In genomic region chr11:65478411-65479183, GRCh38 we compare ENCODE assay signal across 8 cellular contexts. TPM values are rescaled to one million over a fixed set of nuclear protein-coding genes. Genes with fewer than 3 reads are reported as not detected.
A peak's percentile ranks its signal among the peaks of the same experiment; 100 is the strongest.
DNase-seq lines count a peak whose midpoint lies in the region; ATAC-seq and TF ChIP-seq lines count a peak whose summit lies in the region.

No MANE protein-coding gene starts in this region.

- peaks cover 5% of the 10 kb centered on the region for H3K27me3 Mint-ChIP-seq in T-helper 1 cell treated with Interleukin-12 subunit alpha and Interleukin-12 subunit beta and Interleukin-4 antibody, amounts not matched to agents 30 μg/mL and 1 μg/mL, for 36 hours (ENCODE audit: low read depth)
- H3K27me3 Mint-ChIP-seq in MCF 10A (ENCODE audit: insufficient read depth, unreplicated experiment), result no peaks in the 10 kb centered on the region

- in situ Hi-C loops in GM13977 (cut with MboI; ENCODE audit: low pct_unique_long_range_greater_than_20kb, low sequenced_read_pairs, unreplicated experiment) (no loop called here), KBM-7 (cut with MboI; ENCODE audit: low pct_unique_long_range_greater_than_20kb, low sequenced_read_pairs) (no loop called here)

- DNase-seq in T-helper 1 cell (no peak), MCF 10A (ENCODE audit: unreplicated experiment) (no peak), lung (ENCODE audit: low spot score) (peak; percentile 53), thoracic aorta (ENCODE audit: low spot score) (no peak), GM13977 (ENCODE audit: low spot score) (no peak), KBM-7 (no peak)

- H3K4me3 Mint-ChIP-seq in T-helper 1 cell treated with Interleukin-12 subunit alpha and Interleukin-12 subunit beta and Interleukin-4 antibody, amounts not matched to agents 30 μg/mL and 1 μg/mL, for 36 hours, result peak overlapping the region; percentile 44
- no peak overlapping the region for H3K4me3 Mint-ChIP-seq in MCF 10A (ENCODE audit: unreplicated experiment)

- H3K4me1 Mint-ChIP-seq in T-helper 1 cell treated with Interleukin-12 subunit alpha and Interleukin-12 subunit beta and Interleukin-4 antibody, amounts not matched to agents 30 μg/mL and 1 μg/mL, for 36 hours (ENCODE audit: low read depth), result peaks cover 15% of the 10 kb centered on the region
- peaks cover 16% of the 10 kb centered on the region for H3K4me1 Mint-ChIP-seq in MCF 10A (ENCODE audit: insufficient read depth, unreplicated experiment)

- H3K9me3 Mint-ChIP-seq in T-helper 1 cell treated with Interleukin-12 subunit alpha and Interleukin-12 subunit beta and Interleukin-4 antibody, amounts not matched to agents 30 μg/mL and 1 μg/mL, for 36 hours, result no peaks in the 10 kb centered on the region
- no peaks in the 10 kb centered on the region for H3K9me3 Mint-ChIP-seq in MCF 10A (ENCODE audit: unreplicated experiment)

- H3K27me3 ChIP-seq in lung (ENCODE audit: control insufficient read depth, insufficient read depth) (no peaks in the 10 kb centered on the region), thoracic aorta (replicated peaks; ENCODE audit: insufficient read depth) (no peaks in the 10 kb centered on the region)

- H3K9me3 ChIP-seq in lung (ENCODE audit: control insufficient read depth in 2 of 2, insufficient read depth in 1 of 2, low read length in 1 of 2) (no peaks in the 10 kb centered on the region), thoracic aorta (no peaks in the 10 kb centered on the region)

- peak overlapping the region; percentile 94 to 99 for H3K27ac ChIP-seq in lung (ENCODE audit: low read depth in 1 of 2, low read length in 1 of 2)
- H3K27ac ChIP-seq in thoracic aorta, result peak overlapping the region; percentile 98 to 99

- POLR2A ChIA-PET in MCF 10A (lab: Yijun Ruan, JAX), result interaction anchor here (0.7 to 20.2 kb wide), 10 partner anchors 18 to 199 kb away, joined by 3 to 2284 read pairs (median 22); partner anchors contain the start of genes MALAT1 and NEAT1

- peaks cover 6% of the 10 kb centered on the region for H3K36me3 Mint-ChIP-seq in T-helper 1 cell treated with Interleukin-12 subunit alpha and Interleukin-12 subunit beta and Interleukin-4 antibody, amounts not matched to agents 30 μg/mL and 1 μg/mL, for 36 hours (ENCODE audit: low read depth)
- no peaks in the 10 kb centered on the region for H3K36me3 Mint-ChIP-seq in MCF 10A (ENCODE audit: insufficient read depth, unreplicated experiment)

- intact Hi-C loops in MCF 10A (cut with micrococcal nuclease), result no loop called here

- H3K36me3 ChIP-seq in lung (ENCODE audit: control insufficient read depth in 2 of 2, insufficient read depth in 2 of 2, low read length in 2 of 2), result no peaks in the 10 kb centered on the region
- no peaks in the 10 kb centered on the region for H3K36me3 ChIP-seq in thoracic aorta

- no peak for ATAC-seq in lung (ENCODE audit: insufficient read depth, low FRiP score)
- no peak for ATAC-seq in thoracic aorta (ENCODE audit: insufficient number of reproducible peaks, low FRiP score, low read depth)
- ATAC-seq in HG02852 (IDR thresholded peaks at IDR 0.05; ENCODE audit: unreplicated experiment), result no peak

- TF ChIP-seq CTCF in MCF 10A (IDR thresholded peaks at IDR 0.05; ENCODE audit: unreplicated experiment) (no peak), lung (IDR thresholded peaks at IDR 0.05; ENCODE audit: control extremely low read depth, extremely low read depth) (no peak), thoracic aorta (IDR thresholded peaks at IDR 0.05) (no peak), GM13977 (IDR thresholded peaks at IDR 0.05; ENCODE audit: extremely low read depth, insufficient read depth, missing control alignments) (no peak)

- 68 to 87% methylated on average over 33 of the region's 33 CpGs for WGBS in lung, 2 donors

- H3K4me1 ChIP-seq in lung (ENCODE audit: control insufficient read depth in 2 of 2, insufficient read depth in 2 of 2, low read length in 2 of 2) (peaks cover 0 to 7% of the 10 kb centered on the region in 2 donors), thoracic aorta (ENCODE audit: control insufficient read depth in 1 of 2, low read depth in 2 of 2) (peaks cover 48 to 66% of the 10 kb centered on the region in 2 donors)

- no TSS peak for BruUV-seq in MCF 10A (replicated peaks; lab: Mats Ljungman, UMichigan)

- CTCF ChIA-PET in MCF 10A (lab: Yijun Ruan, JAX), result interaction anchor here (0.5 to 3.4 kb wide), 14 partner anchors 10 to 406 kb away, joined by 3 to 26 read pairs (median 4); partner anchors contain the start of gene MALAT1

- no peak overlapping the region for H3K27ac Mint-ChIP-seq in T-helper 1 cell treated with Interleukin-12 subunit alpha and Interleukin-12 subunit beta and Interleukin-4 antibody, amounts not matched to agents 30 μg/mL and 1 μg/mL, for 36 hours
- peak overlapping the region; percentile 95 for H3K27ac Mint-ChIP-seq in MCF 10A (ENCODE audit: low read depth, unreplicated experiment)

- H3K4me3 ChIP-seq in lung, result no peak overlapping the region
- peak overlapping the region; percentile 96 for H3K4me3 ChIP-seq in thoracic aorta

RNA-seq across cellular contexts. Expression of gene MALAT1, which starts 20.2 kb away (rescaled TPM):
- total RNA-seq in MCF 10A (2022) (10,851 and 12,068 TPM in 2 replicates), lung (over 10,000 TPM; 10,633 to 48,332 TPM), thoracic aorta (over 10,000 TPM; 20,776 to 38,952 TPM)
- 1,000 to 10,000 TPM in 1 of 2 donors, 100 to 1,000 TPM in 1; 125 to 2,965 TPM for polyA plus RNA-seq in lung

RNA-seq across cellular contexts. Expression of gene SCYL1, which starts 46.3 kb away (rescaled TPM):
- total RNA-seq in MCF 10A (2022), result 70.9 and 75.5 TPM in 2 replicates
- 10 to 100 TPM; 54.3 to 93.8 TPM for total RNA-seq in lung
- polyA plus RNA-seq in lung, result 100 to 1,000 TPM in 1 of 2 donors, 10 to 100 TPM in 1; 79.1 to 107 TPM
- 100 to 1,000 TPM in 1 of 2 donors, 10 to 100 TPM in 1; 96.8 to 106 TPM for total RNA-seq in thoracic aorta

RNA-seq across cellular contexts. Expression of gene NEAT1, which starts 56.0 kb away (rescaled TPM):
- total RNA-seq in MCF 10A (2022) (1,026 and 1,292 TPM in 2 replicates), lung (100 to 1,000 TPM; 518 to 912 TPM), thoracic aorta (1,000 to 10,000 TPM in 1 of 2 donors, 100 to 1,000 TPM in 1; 848 to 1,659 TPM)
- 1,000 to 10,000 TPM in 1 of 2 donors, 100 to 1,000 TPM in 1; 481 to 1,176 TPM for polyA plus RNA-seq in lung
